In genomic region chr14:105475916-105476845, GRCh38 we compare ENCODE assay signal across 8 cellular contexts. TPM values are rescaled to one million over a fixed set of nuclear protein-coding genes. Genes with fewer than 3 reads are reported as not detected.
DNase-seq lines count a peak whose midpoint lies in the region; ATAC-seq, FAIRE-seq and TF ChIP-seq lines count a peak whose summit lies in the region.

No MANE protein-coding gene starts in this region.

- DNase-seq in activated naive CD4-positive, alpha-beta T cell treated with anti-CD3 and anti-CD28 coated beads for 36 hours: no peak
- no peak for DNase-seq in choroid plexus epithelial cell (ENCODE audit: low read depth)
- DNase-seq in lower leg skin (ENCODE audit: low spot score in 2 of 2): peak in 1 of 2 donors; percentile 90
- DNase-seq in testis: no peak
- no peak for DNase-seq in urothelium cell line (ENCODE audit: low spot score)
- no peak for DNase-seq in cortex of kidney (lab: John Stamatoyannopoulos, UW)

- TF ChIP-seq CTCF in choroid plexus epithelial cell (conservative IDR thresholded peaks at IDR 0.05; ENCODE audit: low read depth, low read length) (no peak), lower leg skin (IDR thresholded peaks at IDR 0.05) (no peak), testis (IDR thresholded peaks at IDR 0.05) (no peak)

- H3K4me1 ChIP-seq in testis: peaks cover 54% of the 10 kb centered on the region

- H3K4me1 Mint-ChIP-seq in activated naive CD4-positive, alpha-beta T cell treated with anti-CD3 and anti-CD28 coated beads, Interleukin-2, amount 50 U/mL, for 24 hours: peaks cover 21% of the 10 kb centered on the region
- H3K4me1 Mint-ChIP-seq in activated naive CD4-positive, alpha-beta T cell treated with anti-CD3 and anti-CD28 coated beads for 36 hours (ENCODE audit: low read depth): peaks cover 33% of the 10 kb centered on the region

- CTCF ChIA-PET in activated naive CD4-positive, alpha-beta T cell treated with anti-CD3 and anti-CD28 coated beads for 36 hours (lab: Charles Lee): interaction anchor here (1.1 to 1.8 kb wide), 2 partner anchors 14 to 106 kb away, joined by 3 to 8 read pairs; no protein-coding TSS in a partner anchor

- no peak overlapping the region for H3K27ac Mint-ChIP-seq in activated naive CD4-positive, alpha-beta T cell treated with anti-CD3 and anti-CD28 coated beads, Interleukin-2, amount 50 U/mL, for 24 hours
- no peak overlapping the region for H3K27ac Mint-ChIP-seq in activated naive CD4-positive, alpha-beta T cell treated with anti-CD3 and anti-CD28 coated beads for 36 hours

- peak overlapping the region; percentile 7 for H3K4me3 Mint-ChIP-seq in activated naive CD4-positive, alpha-beta T cell treated with anti-CD3 and anti-CD28 coated beads, Interleukin-2, amount 50 U/mL, for 24 hours
- no peak overlapping the region for H3K4me3 Mint-ChIP-seq in activated naive CD4-positive, alpha-beta T cell treated with anti-CD3 and anti-CD28 coated beads for 36 hours

- H3K4me3 ChIP-seq in choroid plexus epithelial cell (ENCODE audit: low read depth, low read length) (peak overlapping the region; percentile 63), lower leg skin (ENCODE audit: low read depth, poor library complexity, severe bottlenecking) (peak overlapping the region; percentile 74), testis (peak overlapping the region; percentile 55 to 62)

- no peak for TF ChIP-seq POLR2A in lower leg skin (IDR thresholded peaks at IDR 0.05)
- no peak for TF ChIP-seq POLR2A in testis (IDR thresholded peaks at IDR 0.05)

- H3K9me3 ChIP-seq in testis: no peaks in the 10 kb centered on the region

- H3K9me3 Mint-ChIP-seq in activated naive CD4-positive, alpha-beta T cell treated with anti-CD3 and anti-CD28 coated beads, Interleukin-2, amount 50 U/mL, for 24 hours: no peaks in the 10 kb centered on the region
- H3K9me3 Mint-ChIP-seq in activated naive CD4-positive, alpha-beta T cell treated with anti-CD3 and anti-CD28 coated beads for 36 hours: no peaks in the 10 kb centered on the region

- no peaks in the 10 kb centered on the region for H3K36me3 ChIP-seq in testis (ENCODE audit: low read depth, missing control alignments)

- no peak for ATAC-seq in GM21423 (IDR thresholded peaks at IDR 0.05; ENCODE audit: unreplicated experiment)

- intact Hi-C loops in activated naive CD4-positive, alpha-beta T cell treated with anti-CD3 and anti-CD28 coated beads for 36 hours (cut with micrococcal nuclease): loop anchor here (2.0 kb wide), 1 partner anchor 15 kb away; the partner anchor contains the start of gene TEDC1
- intact Hi-C loops in lower leg skin (cut with DNase I; ENCODE audit: low total_unique reads) (no loop called here), testis (cut with DNase I; ENCODE audit: low total_unique reads) (no loop called here)

- peak overlapping the region in 1 of 2 donors; percentile 79 for H3K27ac ChIP-seq in testis

- WGBS in lower leg skin, 2 donors: 4 to 12% methylated on average over 23 to 25 of the region's 30 CpGs
- 22 to 34% methylated on average over 9 to 30 of the region's 30 CpGs for WGBS in testis, 2 donors

- no peak for FAIRE-seq in urothelium cell line (lab: Jason Lieb, UNC)

- no peaks in the 10 kb centered on the region for H3K36me3 Mint-ChIP-seq in activated naive CD4-positive, alpha-beta T cell treated with anti-CD3 and anti-CD28 coated beads, Interleukin-2, amount 50 U/mL, for 24 hours
- peaks cover 2% of the 10 kb centered on the region for H3K36me3 Mint-ChIP-seq in activated naive CD4-positive, alpha-beta T cell treated with anti-CD3 and anti-CD28 coated beads for 36 hours (ENCODE audit: low read depth)

- H3K27me3 ChIP-seq in testis: peaks cover 3% of the 10 kb centered on the region

- H3K27me3 Mint-ChIP-seq in activated naive CD4-positive, alpha-beta T cell treated with anti-CD3 and anti-CD28 coated beads, Interleukin-2, amount 50 U/mL, for 24 hours: no peaks in the 10 kb centered on the region
- H3K27me3 Mint-ChIP-seq in activated naive CD4-positive, alpha-beta T cell treated with anti-CD3 and anti-CD28 coated beads for 36 hours (ENCODE audit: low read depth): peaks cover 22% of the 10 kb centered on the region

RNA-seq across cellular contexts. Expression of gene CRIP2, which starts 1.6 kb away (rescaled TPM):
- total RNA-seq in activated naive CD4-positive, alpha-beta T cell treated with anti-CD3 and anti-CD28 coated beads for 36 hours: not detected
- total RNA-seq in lower leg skin: 100 to 1,000 TPM; 103 to 203 (median 141) TPM
- 100 to 1,000 TPM; 114 to 159 TPM for total RNA-seq in testis
- 121 TPM for polyA plus RNA-seq in testis (ENCODE audit: insufficient read depth, low read depth, low replicate concordance)

RNA-seq across cellular contexts. Expression of gene CRIP1, which starts 10.5 kb away (rescaled TPM):
- total RNA-seq in activated naive CD4-positive, alpha-beta T cell treated with anti-CD3 and anti-CD28 coated beads for 36 hours: 10 to 100 TPM; 67.3 to 77.1 TPM
- total RNA-seq in lower leg skin (100 to 1,000 TPM in 1 of 4 donors, 10 to 100 TPM in 3; 13.1 to 103 (median 63.2) TPM), testis (1 to 10 TPM; 3.0 to 4.4 TPM)
- polyA plus RNA-seq in testis (ENCODE audit: insufficient read depth, low read depth, low replicate concordance): 154 TPM

RNA-seq across cellular contexts. Expression of gene TEDC1, which starts 14.9 kb away (rescaled TPM):
- total RNA-seq in activated naive CD4-positive, alpha-beta T cell treated with anti-CD3 and anti-CD28 coated beads for 36 hours: 10 to 100 TPM; 27.8 to 28.6 TPM
- total RNA-seq in lower leg skin (10 to 100 TPM in 1 of 4 donors, 1 to 10 TPM in 3; 2.8 to 16.9 (median 5.4) TPM), testis (10 to 100 TPM; 16.4 to 16.7 TPM)
- polyA plus RNA-seq in testis (ENCODE audit: insufficient read depth, low read depth, low replicate concordance): 8.8 TPM

RNA-seq across cellular contexts. Expression of gene TMEM121, which starts 50.2 kb away (rescaled TPM):
- 1 to 10 TPM; 6.5 to 9.3 TPM for total RNA-seq in activated naive CD4-positive, alpha-beta T cell treated with anti-CD3 and anti-CD28 coated beads for 36 hours
- total RNA-seq in lower leg skin: 1 to 10 TPM in 3 of 4 donors, under 1 TPM in 1; 0.99 to 5.4 (median 4.0) TPM
- 1 to 10 TPM; 3.7 to 4.8 TPM for total RNA-seq in testis
- polyA plus RNA-seq in testis (ENCODE audit: insufficient read depth, low read depth, low replicate concordance): 1.4 TPM

RNA-seq across cellular contexts. Expression of gene MTA1, which starts 56.6 kb away (rescaled TPM):
- 100 to 1,000 TPM; 106 to 115 TPM for total RNA-seq in activated naive CD4-positive, alpha-beta T cell treated with anti-CD3 and anti-CD28 coated beads for 36 hours
- total RNA-seq in lower leg skin (10 to 100 TPM; 39.3 to 56.7 (median 46.4) TPM), testis (100 to 1,000 TPM; 118 to 120 TPM)
- polyA plus RNA-seq in testis (ENCODE audit: insufficient read depth, low read depth, low replicate concordance): 135 TPM

Comparison
In these comparisons a context has a peak if more than half of its experiments do, and no peak if none do; other contexts are left out.
1. RNA of gene CRIP2, which starts 1.6 kb away (total RNA-seq): 103 to 203 TPM in lower leg skin and 114 to 159 TPM in testis; not detected in activated naive CD4-positive, alpha-beta T cell treated with anti-CD3 and anti-CD28 coated beads for 36 hours; every median in the first group is over 100 times any median in the second.
2. Peak in every context shown above with its lines, with median percentiles within 50 percentile points of each other: H3K4me3 ChIP-seq.